8 cellular contexts compared by ENCODE assay signal in the genomic region with DNA sequence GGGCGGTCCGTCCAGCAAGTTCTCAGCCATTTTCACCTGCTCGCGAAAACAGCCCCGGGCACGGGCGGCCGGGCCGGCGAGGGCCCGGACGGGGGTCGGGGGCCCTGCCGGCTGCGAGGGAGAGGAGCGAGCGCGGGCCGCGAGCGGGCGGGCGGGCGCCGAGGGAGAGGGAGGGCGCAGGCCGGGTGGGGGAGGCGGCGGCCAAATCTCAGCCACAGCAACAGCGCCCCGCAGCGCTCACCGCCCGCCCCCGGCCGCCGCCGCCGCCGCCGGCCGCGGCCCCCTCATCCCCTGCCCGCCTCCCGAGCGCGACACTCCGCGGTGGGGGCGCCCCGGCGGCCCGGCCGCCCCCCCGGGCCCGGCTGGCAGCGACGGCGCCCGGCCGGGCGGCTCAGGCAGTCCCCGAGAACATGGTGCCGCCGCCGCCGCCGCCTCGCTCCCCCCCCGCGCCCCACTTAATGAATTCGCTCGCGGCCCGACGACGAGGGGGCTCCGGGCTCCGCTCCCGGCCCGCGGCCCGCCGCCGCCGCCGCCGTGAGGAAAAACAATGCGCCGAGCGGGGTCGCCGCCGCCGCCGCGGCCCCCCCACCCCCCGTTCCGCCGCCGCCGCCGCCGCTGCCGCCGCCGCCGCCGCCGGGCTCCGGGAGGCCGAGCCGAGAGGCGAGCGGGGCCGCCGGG. TPM values are rescaled to one million over a fixed set of nuclear protein-coding genes. Genes with fewer than 3 reads are reported as not detected.
A peak's percentile ranks its signal among the peaks of the same experiment; 100 is the strongest.
DNase-seq lines count a peak whose midpoint lies in the region; ATAC-seq and TF ChIP-seq lines count a peak whose summit lies in the region.

No MANE protein-coding gene starts in this region.

- H3K4me3 ChIP-seq in SU-DHL-6 (ENCODE audit: insufficient read depth, low read length, poor library complexity, severe bottlenecking) (peak overlapping the region; percentile 86), adipocyte (ENCODE audit: low read length) (peak overlapping the region; percentile 86), right atrium auricular region (peak overlapping the region; percentile 67 to 68), rectal smooth muscle tissue (ENCODE audit: low read length) (peak overlapping the region; percentile 69)

- no peak overlapping the region for H2AFZ ChIP-seq in SU-DHL-6 (ENCODE audit: low read depth, low read length, severe bottlenecking)

- H3K9ac ChIP-seq in SU-DHL-6 (ENCODE audit: low read length) (peak overlapping the region; percentile 83), adipocyte (ENCODE audit: low read length) (peak overlapping the region; percentile 94), rectal smooth muscle tissue (ENCODE audit: low read length) (no peak overlapping the region)

- peak; percentile 81 for DNase-seq in Ammon's horn (ENCODE audit: low spot score)
- peak; percentile 60 for DNase-seq in GM19238 (ENCODE audit: insufficient read length, low spot score)
- DNase-seq in adipocyte (ENCODE audit: low read depth), result peak; percentile 88
- peak; percentile 68 for DNase-seq in right atrium auricular region (ENCODE audit: low spot score)
- DNase-seq in superior temporal gyrus (ENCODE audit: extremely low spot score), result no peak

- TF ChIP-seq CTCF in SU-DHL-6 (IDR thresholded peaks at IDR 0.05; ENCODE audit: insufficient read depth, low read length, poor library complexity, severe bottlenecking), result no peak
- peak in 1 of 2 donors; percentile 27 for TF ChIP-seq CTCF in right atrium auricular region (IDR thresholded peaks at IDR 0.05)

- peaks cover 6% of the 10 kb centered on the region; the same call in 1 of the 2 replicates for H3K36me3 ChIP-seq in SU-DHL-6 (ENCODE audit: low read length)
- H3K36me3 ChIP-seq in adipocyte (ENCODE audit: control insufficient read depth, insufficient read depth, low read length, severe bottlenecking), result no peaks in the 10 kb centered on the region
- H3K36me3 ChIP-seq in right atrium auricular region, result no peaks in the 10 kb centered on the region
- H3K36me3 ChIP-seq in rectal smooth muscle tissue (ENCODE audit: control insufficient read depth, insufficient read depth, low read length), result no peaks in the 10 kb centered on the region

- no peaks in the 10 kb centered on the region for H3F3A ChIP-seq in SU-DHL-6 (ENCODE audit: insufficient read depth)

- H3K9me3 ChIP-seq in SU-DHL-6 (ENCODE audit: insufficient read depth, low read length) (no peaks in the 10 kb centered on the region), adipocyte (ENCODE audit: control insufficient read depth, low read length) (no peaks in the 10 kb centered on the region), right atrium auricular region (no peaks in the 10 kb centered on the region)

- peak overlapping the region; percentile 22; the same call in 1 of the 2 replicates for H3K27ac ChIP-seq in SU-DHL-6 (ENCODE audit: low read depth, low read length)
- peak overlapping the region; percentile 67 to 85 for H3K27ac ChIP-seq in right atrium auricular region
- peak overlapping the region; percentile 76 for H3K27ac ChIP-seq in rectal smooth muscle tissue (ENCODE audit: low read depth, low read length)

- H3K9me2 ChIP-seq in SU-DHL-6 (replicated peaks; ENCODE audit: insufficient read depth, low read length), result no peaks in the 10 kb centered on the region

- H3K4me1 ChIP-seq in adipocyte (ENCODE audit: control insufficient read depth, insufficient read depth, low read length), result peaks cover 35% of the 10 kb centered on the region
- peaks cover 0 to 47% of the 10 kb centered on the region in 2 donors for H3K4me1 ChIP-seq in right atrium auricular region
- H3K4me1 ChIP-seq in rectal smooth muscle tissue (ENCODE audit: control insufficient read depth, insufficient read depth, low read length), result peaks cover 22% of the 10 kb centered on the region

- no peaks in the 10 kb centered on the region for H3K27me3 ChIP-seq in SU-DHL-6 (ENCODE audit: low read length)
- H3K27me3 ChIP-seq in adipocyte (replicated peaks; ENCODE audit: control insufficient read depth, insufficient read depth, low read length), result no peaks in the 10 kb centered on the region
- H3K27me3 ChIP-seq in right atrium auricular region, result no peaks in the 10 kb centered on the region
- no peaks in the 10 kb centered on the region for H3K27me3 ChIP-seq in rectal smooth muscle tissue (ENCODE audit: control insufficient read depth, insufficient read depth, low read length)

- ATAC-seq in HG03457 (IDR thresholded peaks at IDR 0.05; ENCODE audit: unreplicated experiment), result peak; percentile 30

- peaks cover 23% of the 10 kb centered on the region; the same call in 1 of the 2 replicates for H4K20me1 ChIP-seq in SU-DHL-6 (ENCODE audit: low read depth, low read length)

- H3K79me2 ChIP-seq in SU-DHL-6 (ENCODE audit: insufficient read depth, low read length), result peaks cover 48% of the 10 kb centered on the region

- H3K4me2 ChIP-seq in SU-DHL-6 (ENCODE audit: low read depth, low read length, poor library complexity, severe bottlenecking), result peak overlapping the region; percentile 79

RNA-seq across cellular contexts. Expression of a gene that starts 0.5 kb away (rescaled TPM):
- total RNA-seq in right atrium auricular region, result 10 to 100 TPM; 38.3 to 54.3 TPM

Comparison
In these comparisons a context has a peak if more than half of its experiments do, and no peak if none do; other contexts are left out.
1. H3K27ac ChIP-seq: peak in every context shown above with its lines; median percentile 76 in right atrium auricular region; 76 in rectal smooth muscle tissue; 22 in SU-DHL-6.